ENCODE assay signal across 8 cellular contexts in the genomic region with DNA sequence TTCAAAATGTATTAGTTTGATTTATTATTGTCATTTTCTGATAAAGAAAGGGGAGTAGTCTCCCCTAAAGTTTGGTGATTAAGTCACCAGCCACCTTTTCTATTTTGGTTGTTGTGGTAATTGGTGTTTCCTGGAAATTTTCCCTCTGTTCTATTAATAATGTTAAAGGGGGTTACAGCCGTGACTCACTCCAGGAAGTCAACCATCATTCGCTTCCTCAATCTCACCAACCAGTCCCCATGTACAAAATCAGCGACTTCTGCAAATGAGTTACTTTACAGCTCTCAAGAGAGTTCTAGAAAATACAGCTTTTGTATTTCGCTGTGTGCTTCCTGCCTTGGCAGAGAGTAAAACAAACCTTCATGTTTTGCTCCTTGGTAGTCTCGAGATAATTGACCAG.
A peak's percentile ranks its signal among the peaks of the same experiment; 100 is the strongest.
DNase-seq lines count a peak whose midpoint lies in the region; ATAC-seq and TF ChIP-seq lines count a peak whose summit lies in the region.

No MANE protein-coding gene starts in this region.

- H3K9me3 ChIP-seq in CD8-positive, alpha-beta T cell (ENCODE audit: low read length): no peaks in the 10 kb centered on the region

- H3K27ac ChIP-seq in CD8-positive, alpha-beta T cell (ENCODE audit: low read depth, low read length): no peak overlapping the region

- H3K27me3 ChIP-seq in CD8-positive, alpha-beta T cell (ENCODE audit: insufficient read depth, low read length): no peaks in the 10 kb centered on the region

- no peak for TF ChIP-seq CTCF in CD8-positive, alpha-beta T cell (IDR thresholded peaks at IDR 0.05)
- TF ChIP-seq CTCF in GM20000 (IDR thresholded peaks at IDR 0.05; ENCODE audit: extremely low read depth, missing control alignments): no peak
- TF ChIP-seq CTCF in type B pancreatic cell (conservative IDR thresholded peaks at IDR 0.05): no peak

- POLR2A ChIA-PET in CD8-positive, alpha-beta T cell (lab: Charles Lee): no interaction called here

- H3K27me3 Mint-ChIP-seq in CD8-positive, alpha-beta T cell (ENCODE audit: low read depth): no peaks in the 10 kb centered on the region
- no peaks in the 10 kb centered on the region for H3K27me3 Mint-ChIP-seq in activated T-cell treated with anti-CD3 and anti-CD28 coated beads, Interleukin-2, amount 50 U/mL, for 4 hours (ENCODE audit: low read depth)
- no peaks in the 10 kb centered on the region for H3K27me3 Mint-ChIP-seq in type B pancreatic cell

- DNase-seq in CD8-positive, alpha-beta T cell: peak in 4 of 7 experiments; percentile 20 to 35 (median 28)
- DNase-seq in GM20000 (ENCODE audit: low spot score) (peak; percentile 13), myocyte (ENCODE audit: low read depth) (peak; percentile 42), type B pancreatic cell (ENCODE audit: extremely low spot score, unreplicated experiment) (no peak), NCI-H2029 (lab: John Stamatoyannopoulos, UW) (no peak), NCI-H82 (lab: John Stamatoyannopoulos, UW) (no peak)
- DNase-seq in activated T-cell treated with anti-CD3 and anti-CD28 coated beads, Interleukin-2, amount 50 U/mL, for 4 hours: peak; percentile 15

- peaks cover 17% of the 10 kb centered on the region for H3K4me1 ChIP-seq in CD8-positive, alpha-beta T cell (ENCODE audit: insufficient read depth, low read length)

- peaks cover 2% of the 10 kb centered on the region for H3K9me3 Mint-ChIP-seq in CD8-positive, alpha-beta T cell
- no peaks in the 10 kb centered on the region for H3K9me3 Mint-ChIP-seq in activated T-cell treated with anti-CD3 and anti-CD28 coated beads, Interleukin-2, amount 50 U/mL, for 4 hours
- H3K9me3 Mint-ChIP-seq in type B pancreatic cell: no peaks in the 10 kb centered on the region

- peaks cover 44% of the 10 kb centered on the region for H3K4me1 Mint-ChIP-seq in CD8-positive, alpha-beta T cell (ENCODE audit: low read depth)
- peaks cover 66% of the 10 kb centered on the region for H3K4me1 Mint-ChIP-seq in activated T-cell treated with anti-CD3 and anti-CD28 coated beads, Interleukin-2, amount 50 U/mL, for 4 hours (ENCODE audit: low read depth)
- peaks cover 10% of the 10 kb centered on the region for H3K4me1 Mint-ChIP-seq in type B pancreatic cell (ENCODE audit: unreplicated experiment)

- peak overlapping the region; percentile 48 for H3K4me3 Mint-ChIP-seq in CD8-positive, alpha-beta T cell
- no peak overlapping the region for H3K4me3 Mint-ChIP-seq in activated T-cell treated with anti-CD3 and anti-CD28 coated beads, Interleukin-2, amount 50 U/mL, for 4 hours
- H3K4me3 Mint-ChIP-seq in type B pancreatic cell: no peak overlapping the region

- H3K36me3 ChIP-seq in CD8-positive, alpha-beta T cell (ENCODE audit: insufficient read depth, low read length): no peaks in the 10 kb centered on the region

- ATAC-seq in CD8-positive, alpha-beta T cell: peak; percentile 88
- ATAC-seq in HG03565 (IDR thresholded peaks at IDR 0.05; ENCODE audit: unreplicated experiment): peak; percentile 82
- peak; percentile 81 to 92 for ATAC-seq in activated T-cell treated with anti-CD3 and anti-CD28 coated beads, Interleukin-2, amount 50 U/mL, for 4 hours

- H3K27ac Mint-ChIP-seq in CD8-positive, alpha-beta T cell: peak overlapping the region; percentile 41
- no peak overlapping the region for H3K27ac Mint-ChIP-seq in type B pancreatic cell

- no peak overlapping the region for H3K4me3 ChIP-seq in CD8-positive, alpha-beta T cell (ENCODE audit: low read depth, low read length)

- CTCF ChIA-PET in CD8-positive, alpha-beta T cell (lab: Charles Lee): interaction anchor here (0.6 kb wide), 1 partner anchor 9 kb away, joined by 3 read pairs; no protein-coding TSS in a partner anchor

- peaks cover 2% of the 10 kb centered on the region for H3K36me3 Mint-ChIP-seq in CD8-positive, alpha-beta T cell
- H3K36me3 Mint-ChIP-seq in activated T-cell treated with anti-CD3 and anti-CD28 coated beads, Interleukin-2, amount 50 U/mL, for 4 hours (ENCODE audit: insufficient read depth): peaks cover 8% of the 10 kb centered on the region
- peaks cover 9% of the 10 kb centered on the region for H3K36me3 Mint-ChIP-seq in type B pancreatic cell

- intact Hi-C loops in CD8-positive, alpha-beta T cell (cut with DNase I, micrococcal nuclease): loop anchor here (2.0 to 5.0 kb wide), 2 partner anchors 48 to 697 kb away; no protein-coding TSS in a partner anchor

Comparison
In these comparisons a context has a peak if more than half of its experiments do, and no peak if none do; other contexts are left out.
1. DNase-seq: peak in CD8-positive, alpha-beta T cell (4 of 7), GM20000 (single experiment), activated T-cell treated with anti-CD3 and anti-CD28 coated beads, Interleukin-2, amount 50 U/mL, for 4 hours (single experiment) and myocyte (single experiment); none in type B pancreatic cell (single experiment), NCI-H2029 (single experiment) and NCI-H82 (single experiment).
2. Peak in every context shown above with its lines, with median percentiles within 50 percentile points of each other: ATAC-seq.